9 cellular contexts compared by ENCODE assay signal in the genomic region with DNA sequence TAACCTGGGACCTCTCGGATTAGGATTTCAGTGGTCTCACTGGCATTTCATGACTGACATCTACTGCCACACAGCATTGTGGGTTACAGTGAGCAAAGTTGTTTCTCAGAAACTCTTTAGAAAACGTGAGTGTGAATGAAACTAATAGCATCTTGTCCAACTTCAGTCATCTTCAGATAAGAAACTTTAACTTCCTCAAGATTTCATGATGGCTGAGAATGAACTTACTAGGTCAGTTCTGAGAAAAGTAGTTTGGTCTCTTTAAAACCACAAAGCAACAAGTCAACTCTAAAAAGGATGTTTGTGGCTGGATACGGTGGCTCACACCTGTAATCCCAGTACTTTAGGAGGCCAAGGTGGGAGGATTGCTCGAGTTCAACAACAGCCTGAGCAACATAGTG. TPM values are rescaled to one million over a fixed set of nuclear protein-coding genes. Genes with fewer than 3 reads are reported as not detected.
A peak's percentile ranks its signal among the peaks of the same experiment; 100 is the strongest.
DNase-seq lines count a peak whose midpoint lies in the region; ATAC-seq lines count a peak whose summit lies in the region.
"Had no signal": no experiment of that assay in that cellular context is flagged by ENCODE, and none has a peak within 500 bp of the region (broad histone marks: within the 10 kb centered on the region; RNA-seq: fewer than 3 reads in every experiment).

No MANE protein-coding gene starts in this region.

- intact Hi-C loops in activated T-helper 1 cell treated with anti-CD3 and anti-CD28 coated beads, Interleukin-12 subunit alpha, Interleukin-12 subunit beta, Interleukin-2, Interleukin-4 antibody, amounts not matched to agents 30 ng/mL and 10 ng/mL and 1 ng/mL, durations not matched to agents 14 hours and 24 hours and 36 hours (cut with micrococcal nuclease): loop anchor here (1.0 to 5.0 kb wide), 5 partner anchors 16 to 233 kb away; a partner anchor contains a TSS

- ATAC-seq in GM18870 (IDR thresholded peaks at IDR 0.05; ENCODE audit: unreplicated experiment) (peak; percentile 87), GM21447 (IDR thresholded peaks at IDR 0.05; ENCODE audit: unreplicated experiment) (peak; percentile 85), HG03135 (IDR thresholded peaks at IDR 0.05; ENCODE audit: unreplicated experiment) (peak; percentile 89)

- H3K4me1 Mint-ChIP-seq in activated T-helper 1 cell treated with anti-CD3 and anti-CD28 coated beads, Interleukin-12 subunit alpha, Interleukin-12 subunit beta, Interleukin-2, Interleukin-4 antibody, amounts not matched to agents 30 ng/mL and 10 ng/mL and 1 ng/mL, durations not matched to agents 14 hours and 24 hours and 36 hours (ENCODE audit: low read depth): peaks cover 12% of the 10 kb centered on the region

- in situ Hi-C loops in HAP-1 (cut with MboI; ENCODE audit: low sequenced_read_pairs): no loop called here

- H3K27me3 Mint-ChIP-seq in activated T-helper 1 cell treated with anti-CD3 and anti-CD28 coated beads, Interleukin-12 subunit alpha, Interleukin-12 subunit beta, Interleukin-2, Interleukin-4 antibody, amounts not matched to agents 30 ng/mL and 10 ng/mL and 1 ng/mL, durations not matched to agents 14 hours and 24 hours and 36 hours (ENCODE audit: insufficient read depth): peaks cover 37% of the 10 kb centered on the region

- no peaks in the 10 kb centered on the region for H3K36me3 ChIP-seq in HAP-1 (replicated peaks)

- no peaks in the 10 kb centered on the region for H3K9me3 Mint-ChIP-seq in activated T-helper 1 cell treated with anti-CD3 and anti-CD28 coated beads, Interleukin-12 subunit alpha, Interleukin-12 subunit beta, Interleukin-2, Interleukin-4 antibody, amounts not matched to agents 30 ng/mL and 10 ng/mL and 1 ng/mL, durations not matched to agents 14 hours and 24 hours and 36 hours

- H3K36me3 Mint-ChIP-seq in activated T-helper 1 cell treated with anti-CD3 and anti-CD28 coated beads, Interleukin-12 subunit alpha, Interleukin-12 subunit beta, Interleukin-2, Interleukin-4 antibody, amounts not matched to agents 30 ng/mL and 10 ng/mL and 1 ng/mL, durations not matched to agents 14 hours and 24 hours and 36 hours (ENCODE audit: low read depth): no peaks in the 10 kb centered on the region

- H3K4me3 ChIP-seq in HAP-1: no peak overlapping the region

- H3K9me3 ChIP-seq in HAP-1: no peaks in the 10 kb centered on the region

- no peaks in the 10 kb centered on the region for H3K27me3 ChIP-seq in HAP-1 (ENCODE audit: low read depth)

- DNase-seq in activated T-helper 1 cell treated with anti-CD3 and anti-CD28 coated beads, Interleukin-12 subunit alpha, Interleukin-12 subunit beta, Interleukin-2, Interleukin-4 antibody, amounts not matched to agents 30 ng/mL and 10 ng/mL and 1 ng/mL, durations not matched to agents 14 hours and 24 hours and 36 hours (ENCODE audit: low spot score): peak; percentile 19
- no peak for DNase-seq in NCI-H146 (lab: John Stamatoyannopoulos, UW)
- no peak for DNase-seq in HAP-1 (ENCODE audit: low spot score in 2 of 2)
- no peak for DNase-seq in KG1 (lab: John Stamatoyannopoulos, UW)
- no peak for DNase-seq in COLO668 (lab: John Stamatoyannopoulos, UW; ENCODE audit: unreplicated experiment)
- DNase-seq: NCI-H1417 treated with DMSO at 0.1 percent for 48 hours had no signal

- H3K4me3 Mint-ChIP-seq in activated T-helper 1 cell treated with anti-CD3 and anti-CD28 coated beads, Interleukin-12 subunit alpha, Interleukin-12 subunit beta, Interleukin-2, Interleukin-4 antibody, amounts not matched to agents 30 ng/mL and 10 ng/mL and 1 ng/mL, durations not matched to agents 14 hours and 24 hours and 36 hours: peak overlapping the region; percentile 13

- H3K4me1 ChIP-seq in HAP-1: peaks cover 9% of the 10 kb centered on the region

- H3K27ac Mint-ChIP-seq in activated T-helper 1 cell treated with anti-CD3 and anti-CD28 coated beads, Interleukin-12 subunit alpha, Interleukin-12 subunit beta, Interleukin-2, Interleukin-4 antibody, amounts not matched to agents 30 ng/mL and 10 ng/mL and 1 ng/mL, durations not matched to agents 14 hours and 24 hours and 36 hours: no peak overlapping the region

RNA-seq across cellular contexts. Expression of a gene that starts 14.2 kb away (rescaled TPM):
- 19.3 and 21.3 TPM in 2 replicates for total RNA-seq in activated T-helper 1 cell treated with anti-CD3 and anti-CD28 coated beads, Interleukin-12 subunit alpha, Interleukin-12 subunit beta, Interleukin-2, Interleukin-4 antibody, amounts not matched to agents 30 ng/mL and 10 ng/mL and 1 ng/mL, durations not matched to agents 14 hours and 24 hours and 36 hours

RNA-seq across cellular contexts. Expression of a gene that starts 19.3 kb away (rescaled TPM):
- total RNA-seq in activated T-helper 1 cell treated with anti-CD3 and anti-CD28 coated beads, Interleukin-12 subunit alpha, Interleukin-12 subunit beta, Interleukin-2, Interleukin-4 antibody, amounts not matched to agents 30 ng/mL and 10 ng/mL and 1 ng/mL, durations not matched to agents 14 hours and 24 hours and 36 hours: 26.1 and 27.3 TPM in 2 replicates

RNA-seq across cellular contexts. Expression of a gene that starts 44.8 kb away (rescaled TPM):
- 24.2 and 29.0 TPM in 2 replicates for total RNA-seq in activated T-helper 1 cell treated with anti-CD3 and anti-CD28 coated beads, Interleukin-12 subunit alpha, Interleukin-12 subunit beta, Interleukin-2, Interleukin-4 antibody, amounts not matched to agents 30 ng/mL and 10 ng/mL and 1 ng/mL, durations not matched to agents 14 hours and 24 hours and 36 hours
